In genomic region chr14:34060747-34061050, GRCh38 we compare ENCODE assay signal across 9 cellular contexts.
DNase-seq lines count a peak whose midpoint lies in the region; FAIRE-seq and TF ChIP-seq lines count a peak whose summit lies in the region.
"Had no signal": no experiment of that assay in that cellular context is flagged by ENCODE, and none has a peak within 500 bp of the region (broad histone marks: within the 10 kb centered on the region; RNA-seq: fewer than 3 reads in every experiment).

No MANE protein-coding gene starts in this region.

- FAIRE-seq in keratinocyte (lab: Jason Lieb, UNC), result no peak

- H3K9me1 ChIP-seq in keratinocyte (ENCODE audit: control insufficient read depth, extremely low read depth, insufficient read depth, low read length), result no peaks in the 10 kb centered on the region

- H3K36me3 ChIP-seq in adrenal gland (replicated peaks in 1 of 2), result no peaks in the 10 kb centered on the region
- H3K36me3 ChIP-seq in keratinocyte (ENCODE audit: control insufficient read depth in 2 of 2, extremely low read depth in 1 of 2, insufficient read depth in 2 of 2, low read length in 2 of 2), result no peaks in the 10 kb centered on the region
- no peaks in the 10 kb centered on the region for H3K36me3 ChIP-seq in stomach

- H3K27ac ChIP-seq in adrenal gland, result peak overlapping the region in 1 of 5 donors; percentile 77
- H3K27ac ChIP-seq in keratinocyte (ENCODE audit: control insufficient read depth, insufficient read depth, low read length), result peak overlapping the region; percentile 54
- H3K27ac ChIP-seq in stomach, result peak overlapping the region; percentile 83 to 92 (median 90)

- dilution Hi-C loops in keratinocyte (cut with MboI; ENCODE audit: extremely low pct_ligation_motif_present, low sequenced_read_pairs), result no loop called here

- H3K9me3 ChIP-seq in adrenal gland (replicated peaks in 1 of 3), result no peaks in the 10 kb centered on the region
- no peaks in the 10 kb centered on the region for H3K9me3 ChIP-seq in keratinocyte (ENCODE audit: control insufficient read depth, low read depth, low read length)
- no peaks in the 10 kb centered on the region for H3K9me3 ChIP-seq in stomach

- 43 to 52% (median 45%) methylated on average over 9 of the region's 9 CpGs for WGBS in adrenal gland, 4 donors
- 44 to 58% (median 49%) methylated on average over 9 of the region's 9 CpGs for WGBS in stomach, 5 donors

- TF ChIP-seq POLR2A in adrenal gland (IDR thresholded peaks at IDR 0.05) (no peak), stomach (IDR thresholded peaks at IDR 0.05) (no peak)

- no peak for TF ChIP-seq EP300 in stomach (IDR thresholded peaks at IDR 0.05)

- intact Hi-C loops in adrenal gland (cut with DNase I) (no loop called here), stomach (cut with DNase I; ENCODE audit: low total_unique reads) (no loop called here), posterior vena cava (cut with DNase I) (loop anchor here in 1 of 2 donors (10.0 kb wide), 1 partner anchor 66 kb away; no protein-coding TSS in a partner anchor)

- H3K27me3 ChIP-seq in adrenal gland (no peaks in the 10 kb centered on the region), keratinocyte (ENCODE audit: control insufficient read depth, extremely low read depth, insufficient read depth, low read length) (no peaks in the 10 kb centered on the region), stomach (peaks cover 0 to 15% (median 0%) of the 10 kb centered on the region in 3 donors)

- H3K4me2 ChIP-seq in keratinocyte (ENCODE audit: control insufficient read depth, extremely low read depth, insufficient read depth, low read depth, low read length), result peak overlapping the region; percentile 85

- DNase-seq in NCI-H526 treated with DMSO at 0.1 percent for 48 hours (lab: John Stamatoyannopoulos, UW), result peak; percentile 45
- no peak for DNase-seq in NCI-H526 (lab: John Stamatoyannopoulos, UW)
- no peak for DNase-seq in adrenal gland
- DNase-seq in keratinocyte (ENCODE audit: low read depth, low spot score), result no peak
- no peak for DNase-seq in stomach
- DNase-seq in posterior vena cava (ENCODE audit: low spot score), result no peak
- DNase-seq in AML-193 (lab: John Stamatoyannopoulos, UW), result no peak
- no peak for DNase-seq in NCI-H345 (lab: John Stamatoyannopoulos, UW)
- DNase-seq: cerebellar nuclear complex had no signal

- H3K79me2 ChIP-seq in keratinocyte (ENCODE audit: control insufficient read depth, insufficient read depth, low read length), result no peaks in the 10 kb centered on the region

- H3K4me3 ChIP-seq in adrenal gland (peak overlapping the region in 3 of 4 donors; percentile 11 to 62 (median 20)), keratinocyte (ENCODE audit: control insufficient read depth in 2 of 3, extremely low read depth in 1 of 3, insufficient read depth in 2 of 3, low read depth in 1 of 3, low read length in 3 of 3) (peak overlapping the region in 2 of 3 experiments; percentile 34 to 66), stomach (peak overlapping the region; percentile 54 to 63 (median 59))

- H3K4me1 ChIP-seq in adrenal gland (replicated peaks in 1 of 2) (peaks cover 5 to 7% of the 10 kb centered on the region in 2 donors), keratinocyte (ENCODE audit: control insufficient read depth, extremely low read depth, insufficient read depth, low read length) (peaks cover 24% of the 10 kb centered on the region), stomach (peaks cover 7 to 23% (median 19%) of the 10 kb centered on the region in 4 donors)

- H2AFZ ChIP-seq in keratinocyte (ENCODE audit: control insufficient read depth, low read length), result peak overlapping the region; percentile 89

- peak overlapping the region; percentile 76 for H3K9ac ChIP-seq in keratinocyte (ENCODE audit: control insufficient read depth, extremely low read depth, insufficient read depth, low read length)

- H4K20me1 ChIP-seq in keratinocyte (ENCODE audit: control insufficient read depth, extremely low read depth, insufficient read depth, low read length), result no peaks in the 10 kb centered on the region

- no peak for TF ChIP-seq CTCF in adrenal gland (IDR thresholded peaks at IDR 0.05)
- TF ChIP-seq CTCF in keratinocyte (optimal IDR thresholded peaks at IDR 0.05 in 1 of 3, IDR thresholded peaks at IDR 0.05 in 1 of 3, conservative IDR thresholded peaks at IDR 0.05 in 1 of 3; ENCODE audit: extremely low read depth in 1 of 3, insufficient read depth in 2 of 3, low read length in 3 of 3), result no peak
- TF ChIP-seq CTCF in stomach (IDR thresholded peaks at IDR 0.05), result no peak
